ENCODE assay signal across 24 cellular contexts in genomic region chr13:111112196-111112595, GRCh38. TPM values are rescaled to one million over a fixed set of nuclear protein-coding genes. Genes with fewer than 3 reads are reported as not detected.
DNase-seq lines count a peak whose midpoint lies in the region; FAIRE-seq and TF ChIP-seq lines count a peak whose summit lies in the region.
"Had no signal": no experiment of that assay in that cellular context is flagged by ENCODE, and none has a peak within 500 bp of the region (broad histone marks: within the 10 kb centered on the region; RNA-seq: fewer than 3 reads in every experiment).

No MANE protein-coding gene starts in this region.

- peaks cover 20% of the 10 kb centered on the region for H3K27me3 Mint-ChIP-seq in glutamatergic neuron (ENCODE audit: unreplicated experiment)

- no peaks in the 10 kb centered on the region for H3K36me3 ChIP-seq in SJSA1
- H3K36me3 ChIP-seq: BE2C; BLaER1 treated with 17β-estradiol and CSF1 and Interleukin-3, amounts not matched to agents 10 nM and 100 nM had no signal

- H3K9me3 Mint-ChIP-seq in glutamatergic neuron (ENCODE audit: unreplicated experiment): peaks cover 24% of the 10 kb centered on the region
- H3K9me3 Mint-ChIP-seq: CD4-positive, alpha-beta T cell had no signal

- H3K36me3 Mint-ChIP-seq in glutamatergic neuron (ENCODE audit: unreplicated experiment): peaks cover 5% of the 10 kb centered on the region

- peaks cover 35% of the 10 kb centered on the region for H3K4me1 Mint-ChIP-seq in glutamatergic neuron (ENCODE audit: low read depth, unreplicated experiment)

- H3K27me3 ChIP-seq in SJSA1 (replicated peaks): peaks cover 48% of the 10 kb centered on the region

- DNase-seq in COLO668 (lab: John Stamatoyannopoulos, UW; ENCODE audit: unreplicated experiment): peak; percentile 52
- peak; percentile 45 to 72 for DNase-seq in SJSA1 (ENCODE audit: low read depth in 1 of 2, low spot score in 2 of 2)
- no peak for DNase-seq in glutamatergic neuron
- DNase-seq in urothelium cell line (ENCODE audit: low spot score): no peak
- DNase-seq in NCI-H2227 treated with DMSO at 0.1 percent for 48 hours (lab: John Stamatoyannopoulos, UW): no peak
- DNase-seq in NCI-H446 treated with DMSO at 0.1 percent for 48 hours (lab: John Stamatoyannopoulos, UW): no peak
- DNase-seq: 8988T; ACHN; AML-193; BE2C; Calu3; CD4-positive, alpha-beta T cell; CD8-positive, alpha-beta memory T cell; COR-L47; DMS53; DMS79 treated with DMSO at 0.1 percent for 48 hours; GF-D8; H9 had no signal

- peak overlapping the region; percentile 96 for H3K27ac Mint-ChIP-seq in glutamatergic neuron (ENCODE audit: unreplicated experiment)
- H3K27ac Mint-ChIP-seq: CD14-positive monocyte; CD4-positive, alpha-beta T cell; CD8-positive, alpha-beta memory T cell; GM23338; H9 had no signal

- peaks cover 20% of the 10 kb centered on the region for H3K4me1 ChIP-seq in SJSA1 (replicated peaks)
- H3K4me1 ChIP-seq: BE2C had no signal

- TF ChIP-seq CTCF in glutamatergic neuron (IDR thresholded peaks at IDR 0.05; ENCODE audit: partially characterized antibody, unreplicated experiment): no peak

- peak overlapping the region; percentile 58 for H3K4me3 Mint-ChIP-seq in glutamatergic neuron (ENCODE audit: unreplicated experiment)
- H3K4me3 Mint-ChIP-seq: CD4-positive, alpha-beta T cell; CD8-positive, alpha-beta memory T cell; GM23338; H9 had no signal

- H3K9me3 ChIP-seq in SJSA1 (replicated peaks): peaks cover 14% of the 10 kb centered on the region; the same call in 1 of the 2 replicates
- H3K9me3 ChIP-seq: A549, BE2C had no signal

- FAIRE-seq in urothelium cell line (lab: Jason Lieb, UNC): no peak
- FAIRE-seq: A549, GM12891, GM18507 had no signal

- no peak overlapping the region for H3K27ac ChIP-seq in SJSA1
- H3K27ac ChIP-seq: A549; BLaER1 treated with 17β-estradiol and CSF1 and Interleukin-3, amounts not matched to agents 10 nM and 100 nM had no signal

- H3K4me3 ChIP-seq in SJSA1: no peak overlapping the region
- H3K4me3 ChIP-seq: A549; BLaER1 treated with 17β-estradiol and CSF1 and Interleukin-3, amounts not matched to agents 10 nM and 100 nM; GM23338 had no signal

RNA-seq across cellular contexts. Expression of gene ARHGEF7, which starts 2.9 kb away (rescaled TPM):
- total RNA-seq in SJSA1 (2014; rRNA removed; shearing (Covaris generic)): 55.3 and 72.5 TPM in 2 replicates
- 227 TPM for total RNA-seq in glutamatergic neuron (ENCODE audit: unreplicated experiment)

Comparison
In these comparisons a context has a peak if more than half of its experiments do, and no peak if none do; other contexts are left out.
1. DNase-seq: peak in COLO668 (single experiment) and SJSA1 (2 of 2); none in glutamatergic neuron (single experiment), urothelium cell line (single experiment), NCI-H2227 treated with DMSO at 0.1 percent for 48 hours (single experiment) and NCI-H446 treated with DMSO at 0.1 percent for 48 hours (single experiment).